ENCODE assay signal across 10 cellular contexts in genomic region chr20:37907677-37908397, GRCh38. TPM values are rescaled to one million over a fixed set of nuclear protein-coding genes. Genes with fewer than 3 reads are reported as not detected.
DNase-seq lines count a peak whose midpoint lies in the region; ATAC-seq and TF ChIP-seq lines count a peak whose summit lies in the region.
"Had no signal": no experiment of that assay in that cellular context is flagged by ENCODE, and none has a peak within 500 bp of the region (broad histone marks: within the 10 kb centered on the region; RNA-seq: fewer than 3 reads in every experiment).

No MANE protein-coding gene starts in this region.

- peak; percentile 67 for DNase-seq in BE2C
- peak; percentile 95 for DNase-seq in M059J (ENCODE audit: low read depth)
- DNase-seq in WTC11 (ENCODE audit: low spot score), result peak; percentile 46
- peak; percentile 83 for DNase-seq in kidney tubule cell (ENCODE audit: low spot score)
- no peak for DNase-seq in MV-4-11 (lab: John Stamatoyannopoulos, UW)
- DNase-seq in hepatocyte (ENCODE audit: low spot score), result no peak
- no peak for DNase-seq in activated CD4-positive, alpha-beta T cell treated with anti-CD3 and anti-CD28 coated beads, Interleukin-2, amount 50 U/mL, for 48 hours
- DNase-seq: NCI-H2107; stimulated activated CD4-positive, alpha-beta T cell treated with anti-CD3 and anti-CD28 coated beads, Interleukin-2, amount 100 ng/mL, for 24 hours had no signal

- POLR2A ChIA-PET in WTC11 (lab: Charles Lee), result no interaction called here

- no peaks in the 10 kb centered on the region for H3K36me3 ChIP-seq in BE2C
- H3K36me3 ChIP-seq in hepatocyte (replicated peaks; ENCODE audit: insufficient read depth, low read depth), result no peaks in the 10 kb centered on the region

- WGBS in hepatocyte (ENCODE audit: low lambda C conversion rate, missing lambda C conversion rate), result 53% methylated on average over 16 of the region's 16 CpGs

- H3K27ac Mint-ChIP-seq in WTC11, result no peak overlapping the region; the same call in 1 of the 2 replicates

- no peak overlapping the region for H3K4me3 Mint-ChIP-seq in WTC11

- H3K4me1 Mint-ChIP-seq in WTC11, result peaks cover 45% of the 10 kb centered on the region

- no peaks in the 10 kb centered on the region for H3K36me3 Mint-ChIP-seq in WTC11

- no peaks in the 10 kb centered on the region for H3K9me2 ChIP-seq in hepatocyte (replicated peaks; ENCODE audit: insufficient read depth)

- H3K4me2 ChIP-seq in hepatocyte, result no peak overlapping the region

- no peaks in the 10 kb centered on the region for H4K20me1 ChIP-seq in hepatocyte (ENCODE audit: insufficient read depth, poor library complexity, severe bottlenecking)

- CTCF ChIA-PET in WTC11 (lab: Charles Lee), result interaction anchor here (1.0 to 1.7 kb wide), 5 partner anchors 34 to 312 kb away, joined by 3 to 8 read pairs (median 5); no protein-coding TSS in a partner anchor

- H3K4me3 ChIP-seq in BE2C (ENCODE audit: low read depth, low read length), result no peak overlapping the region; the same call in 1 of the 2 replicates
- H3K4me3 ChIP-seq in hepatocyte, result no peak overlapping the region

- no peaks in the 10 kb centered on the region for H3K9me3 Mint-ChIP-seq in WTC11

- 0 out of 2 replicates have a peak, but pooled peaks have one; percentile 6 for TF ChIP-seq CTCF in BE2C (IDR thresholded peaks at IDR 0.05; ENCODE audit: low read depth, low read length)
- TF ChIP-seq CTCF in WTC11 (IDR thresholded peaks at IDR 0.05), result no peak
- no peak for TF ChIP-seq CTCF in hepatocyte (IDR thresholded peaks at IDR 0.05; ENCODE audit: poor library complexity)

- H3K79me2 ChIP-seq in hepatocyte, result no peaks in the 10 kb centered on the region

- H3K27ac ChIP-seq in hepatocyte, result no peak overlapping the region

- H3K27me3 Mint-ChIP-seq in WTC11 (ENCODE audit: low read depth), result peaks cover 18% of the 10 kb centered on the region

- no peak overlapping the region for H2AFZ ChIP-seq in hepatocyte

- H3K9me3 ChIP-seq in BE2C (peaks cover 3% of the 10 kb centered on the region; the same call in 1 of the 2 replicates), hepatocyte (ENCODE audit: low read depth) (no peaks in the 10 kb centered on the region)

- H3K27me3 ChIP-seq in BE2C (peaks cover 8% of the 10 kb centered on the region; the same call in 1 of the 2 replicates), hepatocyte (peaks cover 44% of the 10 kb centered on the region)

- peak; percentile 5; the same call in 1 of the 2 replicates for ATAC-seq in WTC11
- no peak for ATAC-seq in GM21737 (IDR thresholded peaks at IDR 0.05; ENCODE audit: unreplicated experiment)

- H3K4me1 ChIP-seq in BE2C, result peaks cover 24% of the 10 kb centered on the region
- peaks cover 5% of the 10 kb centered on the region for H3K4me1 ChIP-seq in hepatocyte (ENCODE audit: insufficient read depth)

TF ChIP-seq in WTC11, 78 proteins besides CTCF, POLR2A, EP300 and RAD21 (continues in another document):
- no peak for TF ChIP-seq ATF6 (CRISPR knock-in tag; IDR thresholded peaks at IDR 0.05)
- no peak for TF ChIP-seq STAT6 (CRISPR knock-in tag; conservative IDR thresholded peaks at IDR 0.05; ENCODE audit: low read depth)
- no peak for TF ChIP-seq RELA (CRISPR knock-in tag; IDR thresholded peaks at IDR 0.05; ENCODE audit: borderline replicate concordance)
- no peak for TF ChIP-seq AFF4 (CRISPR knock-in tag; IDR thresholded peaks at IDR 0.05; ENCODE audit: borderline replicate concordance)
- no peak for TF ChIP-seq ZNF281 (CRISPR knock-in tag; IDR thresholded peaks at IDR 0.05)
- TF ChIP-seq GTF2I (CRISPR knock-in tag; conservative IDR thresholded peaks at IDR 0.05), result no peak

RNA-seq across cellular contexts. Expression of gene VSTM2L, which starts 4.9 kb away (rescaled TPM):
- 1.9 TPM for polyA plus RNA-seq in BE2C (2012; ENCODE audit: insufficient read depth, insufficient read length, low read depth)
- 1.0 and 4.2 TPM in 2 replicates for total RNA-seq in M059J (2014; rRNA removed; shearing (Covaris generic))
- total RNA-seq in WTC11 (2021), result 1.7 to 2.1 TPM (median 1.9 TPM) in 3 replicates
- total RNA-seq in hepatocyte, result 3.6 and 3.7 TPM in 2 replicates
- 2.5 and 3.0 TPM in 2 replicates for polyA plus RNA-seq in hepatocyte

Comparison
In these comparisons a context has a peak if more than half of its experiments do, and no peak if none do; other contexts are left out.
1. DNase-seq: peak in BE2C (single experiment), M059J (single experiment), WTC11 (single experiment) and kidney tubule cell (single experiment); none in MV-4-11 (single experiment), hepatocyte (single experiment) and activated CD4-positive, alpha-beta T cell treated with anti-CD3 and anti-CD28 coated beads, Interleukin-2, amount 50 U/mL, for 48 hours (0 of 2).